In genomic region chr5:72586788-72587530, GRCh38 we compare ENCODE assay signal across 24 cellular contexts.
A peak's percentile ranks its signal among the peaks of the same experiment; 100 is the strongest.
DNase-seq lines count a peak whose midpoint lies in the region; ATAC-seq and TF ChIP-seq lines count a peak whose summit lies in the region.
"Had no signal": no experiment of that assay in that cellular context is flagged by ENCODE, and none has a peak within 500 bp of the region (broad histone marks: within the 10 kb centered on the region; RNA-seq: fewer than 3 reads in every experiment).

No MANE protein-coding gene starts in this region.

- H3K4me2 ChIP-seq in SK-N-SH (no peak overlapping the region), skeletal muscle satellite cell (ENCODE audit: low read length) (peak overlapping the region; percentile 22)

- POLR2A ChIA-PET in SK-N-SH (lab: Yijun Ruan, JAX) = no interaction called here

- no peak overlapping the region for H3K4me3 ChIP-seq in SK-N-SH (ENCODE audit: low read depth in 2 of 2, low read length in 1 of 2)
- H3K4me3 ChIP-seq in adipocyte (ENCODE audit: low read length) = no peak overlapping the region
- H3K4me3 ChIP-seq in fibroblast of pulmonary artery (replicated peaks; ENCODE audit: low read depth, low read length) = no peak overlapping the region
- H3K4me3 ChIP-seq in skeletal muscle satellite cell (ENCODE audit: low read length) = no peak overlapping the region
- H3K4me3 ChIP-seq in Peyer's patch = no peak overlapping the region
- H3K4me3 ChIP-seq: coronary artery, upper lobe of right lung had no signal

- no peak for TF ChIP-seq EP300 in SK-N-SH (IDR thresholded peaks at IDR 0.05; ENCODE audit: borderline replicate concordance in 1 of 2, low read depth in 1 of 2, low read length in 1 of 2)

- TF ChIP-seq POLR2A in Peyer's patch (IDR thresholded peaks at IDR 0.05) = no peak

- TF ChIP-seq RAD21 in SK-N-SH (IDR thresholded peaks at IDR 0.05; ENCODE audit: low read length) = no peak

- ATAC-seq in SK-N-SH treated with all-trans-retinoic acid at 6 μM for 48 hours = no peak
- ATAC-seq: activated naive CD8-positive, alpha-beta T cell treated with anti-CD3 and anti-CD28 coated beads, Interleukin-2, amount 50 U/mL, for 24 hours; left colon had no signal

- H3K27me3 ChIP-seq in SK-N-SH (ENCODE audit: insufficient read depth) (no peaks in the 10 kb centered on the region), adipocyte (replicated peaks; ENCODE audit: control insufficient read depth, insufficient read depth, low read length) (no peaks in the 10 kb centered on the region), skeletal muscle satellite cell (ENCODE audit: control insufficient read depth, insufficient read depth, low read length) (no peaks in the 10 kb centered on the region), Peyer's patch (no peaks in the 10 kb centered on the region)
- H3K27me3 ChIP-seq: upper lobe of right lung had no signal

- no peaks in the 10 kb centered on the region for H3K9me2 ChIP-seq in SK-N-SH

- CTCF ChIA-PET in SK-N-SH (lab: Yijun Ruan, JAX) = no interaction called here

- no peaks in the 10 kb centered on the region for H4K20me1 ChIP-seq in SK-N-SH (ENCODE audit: insufficient read depth)

- TF ChIP-seq CTCF in SK-N-SH (IDR thresholded peaks at IDR 0.05) (no peak), fibroblast of pulmonary artery (IDR thresholded peaks at IDR 0.05; ENCODE audit: low read length, missing control alignments) (no peak), Peyer's patch (IDR thresholded peaks at IDR 0.05) (no peak)

- H3K9ac ChIP-seq in SK-N-SH (no peak overlapping the region), adipocyte (ENCODE audit: low read length) (no peak overlapping the region), skeletal muscle satellite cell (ENCODE audit: low read depth, low read length) (peak overlapping the region; percentile 5)

- peaks cover 0 to 2% of the 10 kb centered on the region in 2 experiments; a peak in 2 of 4 replicates for H3K4me1 ChIP-seq in SK-N-SH (ENCODE audit: control insufficient read depth in 1 of 2, insufficient read depth in 2 of 2, low read depth in 1 of 2, low read length in 1 of 2)
- H3K4me1 ChIP-seq in adipocyte (ENCODE audit: control insufficient read depth, insufficient read depth, low read length) = peaks cover 43% of the 10 kb centered on the region
- peaks cover 47% of the 10 kb centered on the region for H3K4me1 ChIP-seq in skeletal muscle satellite cell (ENCODE audit: control insufficient read depth, insufficient read depth, low read length)
- no peaks in the 10 kb centered on the region for H3K4me1 ChIP-seq in Peyer's patch
- H3K4me1 ChIP-seq: upper lobe of right lung had no signal

- 94% methylated on average over 3 of the region's 3 CpGs for WGBS in SK-N-SH (ENCODE audit: low lambda C conversion rate)

- no peaks in the 10 kb centered on the region for H3K79me2 ChIP-seq in SK-N-SH (ENCODE audit: insufficient read depth)

- H3K9me3 ChIP-seq in SK-N-SH (no peaks in the 10 kb centered on the region), adipocyte (ENCODE audit: control insufficient read depth, low read length) (no peaks in the 10 kb centered on the region), skeletal muscle satellite cell (replicated peaks; ENCODE audit: low read length) (no peaks in the 10 kb centered on the region), Peyer's patch (no peaks in the 10 kb centered on the region)
- H3K9me3 ChIP-seq: upper lobe of right lung had no signal

- DNase-seq in SK-N-SH = no peak
- DNase-seq in adipocyte (ENCODE audit: low read depth) = peak; percentile 48
- peak; percentile 68 for DNase-seq in fibroblast of pulmonary artery (ENCODE audit: low read depth)
- no peak for DNase-seq in activated CD4-positive, alpha-beta T cell treated with anti-CD3 and anti-CD28 coated beads, Interleukin-2, amount 50 U/mL, for 4 hours
- DNase-seq in Peyer's patch = no peak
- DNase-seq in DMS53 treated with DMSO at 0.1 percent for 48 hours (lab: John Stamatoyannopoulos, UW; ENCODE audit: unreplicated experiment) = no peak
- DNase-seq: activated gamma-delta T cell treated with Interleukin-2 at 50 U/mL for 16 hours; activated naive CD8-positive, alpha-beta T cell treated with anti-CD3 and anti-CD28 coated beads, Interleukin-2, amount 50 U/mL, for 24 hours; activated T-cell treated with anti-CD3 and anti-CD28 coated beads, Interleukin-2, amount 50 U/mL, for 24 hours; COR-L47; DND-41; glutamatergic neuron; H9; left colon; NCI-H2081; NCI-H345; NCI-H748 treated with DMSO at 0.1 percent for 48 hours; occipital lobe; Right ventricle myocardium superior; upper lobe of right lung had no signal

- no peaks in the 10 kb centered on the region for H3F3A ChIP-seq in SK-N-SH (replicated peaks; ENCODE audit: insufficient read depth)

- H3K27ac ChIP-seq in SK-N-SH (ENCODE audit: low read depth in 2 of 2, low read length in 1 of 2) = no peak overlapping the region
- H3K27ac ChIP-seq in Peyer's patch = no peak overlapping the region
- H3K27ac ChIP-seq: 22Rv1, coronary artery, upper lobe of right lung had no signal

- H2AFZ ChIP-seq in SK-N-SH (ENCODE audit: low read depth) = 0 out of 2 replicates have a peak overlapping the region, but pooled peaks have one; percentile 54

- H3K36me3 ChIP-seq in SK-N-SH (replicated peaks in 1 of 2; ENCODE audit: control insufficient read depth in 1 of 2, insufficient read depth in 2 of 2, low read length in 1 of 2) (no peaks in the 10 kb centered on the region), adipocyte (ENCODE audit: control insufficient read depth, insufficient read depth, low read length, severe bottlenecking) (no peaks in the 10 kb centered on the region), skeletal muscle satellite cell (ENCODE audit: insufficient read depth, low read length) (no peaks in the 10 kb centered on the region), Peyer's patch (no peaks in the 10 kb centered on the region)
- H3K36me3 ChIP-seq: upper lobe of right lung had no signal

TF ChIP-seq in SK-N-SH, 30 proteins besides CTCF, POLR2A, EP300 and RAD21 (continues in another document):
- TF ChIP-seq, protein P1, sequence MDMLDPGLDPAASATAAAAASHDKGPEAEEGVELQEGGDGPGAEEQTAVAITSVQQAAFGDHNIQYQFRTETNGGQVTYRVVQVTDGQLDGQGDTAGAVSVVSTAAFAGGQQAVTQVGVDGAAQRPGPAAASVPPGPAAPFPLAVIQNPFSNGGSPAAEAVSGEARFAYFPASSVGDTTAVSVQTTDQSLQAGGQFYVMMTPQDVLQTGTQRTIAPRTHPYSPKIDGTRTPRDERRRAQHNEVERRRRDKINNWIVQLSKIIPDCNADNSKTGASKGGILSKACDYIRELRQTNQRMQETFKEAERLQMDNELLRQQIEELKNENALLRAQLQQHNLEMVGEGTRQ (IDR thresholded peaks at IDR 0.05; ENCODE audit: borderline replicate concordance, low read depth, low read length) = no peak
- TF ChIP-seq MEF2A (IDR thresholded peaks at IDR 0.05; ENCODE audit: borderline replicate concordance, low read depth) (no peak), FOXJ3 (CRISPR knock-in tag; IDR thresholded peaks at IDR 0.05) (no peak), RXRA (IDR thresholded peaks at IDR 0.05; ENCODE audit: borderline replicate concordance, low read depth) (no peak), GABPA (IDR thresholded peaks at IDR 0.05; ENCODE audit: low read depth) (no peak), TEAD4 (IDR thresholded peaks at IDR 0.05; ENCODE audit: borderline replicate concordance, insufficient read depth) (no peak), FOXM1 (IDR thresholded peaks at IDR 0.05; ENCODE audit: low read depth) (no peak), GATA2 (CRISPR knock-in tag; IDR thresholded peaks at IDR 0.05) (no peak), CHD2 (IDR thresholded peaks at IDR 0.05; ENCODE audit: low read length, partially characterized antibody) (no peak), RCOR1 (IDR thresholded peaks at IDR 0.05; ENCODE audit: low read length) (no peak)
- TF ChIP-seq, protein P2, sequence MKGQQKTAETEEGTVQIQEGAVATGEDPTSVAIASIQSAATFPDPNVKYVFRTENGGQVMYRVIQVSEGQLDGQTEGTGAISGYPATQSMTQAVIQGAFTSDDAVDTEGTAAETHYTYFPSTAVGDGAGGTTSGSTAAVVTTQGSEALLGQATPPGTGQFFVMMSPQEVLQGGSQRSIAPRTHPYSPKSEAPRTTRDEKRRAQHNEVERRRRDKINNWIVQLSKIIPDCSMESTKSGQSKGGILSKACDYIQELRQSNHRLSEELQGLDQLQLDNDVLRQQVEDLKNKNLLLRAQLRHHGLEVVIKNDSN (IDR thresholded peaks at IDR 0.05; ENCODE audit: borderline replicate concordance, low read depth) = no peak

TF ChIP-seq in SK-N-SH treated with all-trans-retinoic acid at 6 μM for 48 hours, 23 proteins besides CTCF, POLR2A, EP300 and RAD21 (continues in another document):
- TF ChIP-seq ZFP30 (CRISPR knock-in tag; IDR thresholded peaks at IDR 0.05) = no peak
- TF ChIP-seq, protein P3, sequence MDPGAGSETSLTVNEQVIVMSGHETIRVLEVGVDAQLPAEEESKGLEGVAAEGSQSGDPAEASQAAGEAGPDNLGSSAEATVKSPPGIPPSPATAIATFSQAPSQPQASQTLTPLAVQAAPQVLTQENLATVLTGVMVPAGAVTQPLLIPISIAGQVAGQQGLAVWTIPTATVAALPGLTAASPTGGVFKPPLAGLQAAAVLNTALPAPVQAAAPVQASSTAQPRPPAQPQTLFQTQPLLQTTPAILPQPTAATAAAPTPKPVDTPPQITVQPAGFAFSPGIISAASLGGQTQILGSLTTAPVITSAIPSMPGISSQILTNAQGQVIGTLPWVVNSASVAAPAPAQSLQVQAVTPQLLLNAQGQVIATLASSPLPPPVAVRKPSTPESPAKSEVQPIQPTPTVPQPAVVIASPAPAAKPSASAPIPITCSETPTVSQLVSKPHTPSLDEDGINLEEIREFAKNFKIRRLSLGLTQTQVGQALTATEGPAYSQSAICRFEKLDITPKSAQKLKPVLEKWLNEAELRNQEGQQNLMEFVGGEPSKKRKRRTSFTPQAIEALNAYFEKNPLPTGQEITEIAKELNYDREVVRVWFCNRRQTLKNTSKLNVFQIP (CRISPR knock-in tag; IDR thresholded peaks at IDR 0.05; ENCODE audit: borderline replicate concordance, low read depth) = no peak
- TF ChIP-seq, protein P4, sequence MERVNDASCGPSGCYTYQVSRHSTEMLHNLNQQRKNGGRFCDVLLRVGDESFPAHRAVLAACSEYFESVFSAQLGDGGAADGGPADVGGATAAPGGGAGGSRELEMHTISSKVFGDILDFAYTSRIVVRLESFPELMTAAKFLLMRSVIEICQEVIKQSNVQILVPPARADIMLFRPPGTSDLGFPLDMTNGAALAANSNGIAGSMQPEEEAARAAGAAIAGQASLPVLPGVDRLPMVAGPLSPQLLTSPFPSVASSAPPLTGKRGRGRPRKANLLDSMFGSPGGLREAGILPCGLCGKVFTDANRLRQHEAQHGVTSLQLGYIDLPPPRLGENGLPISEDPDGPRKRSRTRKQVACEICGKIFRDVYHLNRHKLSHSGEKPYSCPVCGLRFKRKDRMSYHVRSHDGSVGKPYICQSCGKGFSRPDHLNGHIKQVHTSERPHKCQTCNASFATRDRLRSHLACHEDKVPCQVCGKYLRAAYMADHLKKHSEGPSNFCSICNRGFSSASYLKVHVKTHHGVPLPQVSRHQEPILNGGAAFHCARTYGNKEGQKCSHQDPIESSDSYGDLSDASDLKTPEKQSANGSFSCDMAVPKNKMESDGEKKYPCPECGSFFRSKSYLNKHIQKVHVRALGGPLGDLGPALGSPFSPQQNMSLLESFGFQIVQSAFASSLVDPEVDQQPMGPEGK (CRISPR knock-in tag; IDR thresholded peaks at IDR 0.05; ENCODE audit: borderline replicate concordance) = no peak

Comparison
In these comparisons a context has a peak if more than half of its experiments do, and no peak if none do; other contexts are left out.
1. DNase-seq: peak in adipocyte (single experiment) and fibroblast of pulmonary artery (single experiment); none in SK-N-SH (single experiment), activated CD4-positive, alpha-beta T cell treated with anti-CD3 and anti-CD28 coated beads, Interleukin-2, amount 50 U/mL, for 4 hours (0 of 2), Peyer's patch (0 of 3) and DMS53 treated with DMSO at 0.1 percent for 48 hours (single experiment).